In genomic region chr4:172843273-172843672, GRCh38 we compare ENCODE assay signal across 2 cellular contexts.
TF ChIP-seq lines count a peak whose summit lies in the region.

No MANE protein-coding gene starts in this region.

TF ChIP-seq in H1, 55 proteins besides CTCF, POLR2A, EP300 and RAD21:
- no peak for TF ChIP-seq TBP (IDR thresholded peaks at IDR 0.05; ENCODE audit: low read depth, low read length)
- TF ChIP-seq RXRA (IDR thresholded peaks at IDR 0.05; ENCODE audit: insufficient read depth, low read depth, low read length), result no peak
- TF ChIP-seq SUZ12 (IDR thresholded peaks at IDR 0.05; ENCODE audit: low read length), result no peak
- TF ChIP-seq CBX8 (IDR thresholded peaks at IDR 0.05; ENCODE audit: borderline replicate concordance, low read depth, low read length), result no peak
- no peak for TF ChIP-seq ATF2 (IDR thresholded peaks at IDR 0.05; ENCODE audit: low read length)
- TF ChIP-seq HDAC2 (IDR thresholded peaks at IDR 0.05; ENCODE audit: borderline replicate concordance in 1 of 2, low read depth in 2 of 2, low read length in 2 of 2), result no peak
- TF ChIP-seq ATF3 (IDR thresholded peaks at IDR 0.05; ENCODE audit: insufficient read depth, low read depth, low read length), result no peak
- TF ChIP-seq ASH2L (IDR thresholded peaks at IDR 0.05; ENCODE audit: low read length), result no peak
- TF ChIP-seq CHD2 (IDR thresholded peaks at IDR 0.05; ENCODE audit: low read length), result no peak

TF ChIP-seq in neural cell, 6 proteins besides CTCF, POLR2A, EP300 and RAD21 (continued from another document):
- TF ChIP-seq POLR2AphosphoS5 (IDR thresholded peaks at IDR 0.05) (peak; percentile 66), EZH2 (IDR thresholded peaks at IDR 0.05; ENCODE audit: borderline replicate concordance, insufficient read depth, low read length, poor library complexity, severe bottlenecking) (no peak), REST (IDR thresholded peaks at IDR 0.05; ENCODE audit: borderline replicate concordance) (peak; percentile 63), MXI1 (conservative IDR thresholded peaks at IDR 0.05; ENCODE audit: poor library complexity, severe bottlenecking) (no peak), SMC3 (conservative IDR thresholded peaks at IDR 0.05; ENCODE audit: poor library complexity) (no peak)
